Comparison of ENCODE assay signal across 10 cellular contexts in genomic region chr10:3452234-3452633, GRCh38.
DNase-seq lines count a peak whose midpoint lies in the region; ATAC-seq and TF ChIP-seq lines count a peak whose summit lies in the region.
"Had no signal": no experiment of that assay in that cellular context is flagged by ENCODE, and none has a peak within 500 bp of the region (broad histone marks: within the 10 kb centered on the region; RNA-seq: fewer than 3 reads in every experiment).

No MANE protein-coding gene starts in this region.

- H3K27ac ChIP-seq in CD4-positive, alpha-beta T cell (ENCODE audit: low read depth, low read length): no peak overlapping the region
- H3K27ac ChIP-seq in gastroesophageal sphincter (peak overlapping the region; percentile 71 to 82 (median 80)), trophoblast cell (ENCODE audit: low read depth, low read length) (no peak overlapping the region)

- peaks cover 4% of the 10 kb centered on the region for H3K79me2 ChIP-seq in trophoblast cell (ENCODE audit: control insufficient read depth, insufficient read depth, low read length, poor library complexity)

- no peak overlapping the region for H2AFZ ChIP-seq in trophoblast cell (ENCODE audit: insufficient read depth, low read length, poor library complexity)

- no peak overlapping the region for H2AK5ac ChIP-seq in trophoblast cell (ENCODE audit: low read length)

- TF ChIP-seq POLR2A in gastroesophageal sphincter (IDR thresholded peaks at IDR 0.05): no peak

- POLR2A ChIA-PET in CD4-positive, alpha-beta T cell (lab: Charles Lee): interaction anchor here (0.5 to 2.3 kb wide), 4 partner anchors 20 to 382 kb away, joined by 3 to 17 read pairs (median 4); partner anchors contain the start of gene KLF6
- POLR2A ChIA-PET in T-cell (lab: Charles Lee): no interaction called here

- DNase-seq in CD4-positive, alpha-beta T cell: no peak
- no peak for DNase-seq in T-cell
- DNase-seq in trophoblast cell: no peak
- no peak for DNase-seq in activated effector memory CD4-positive, alpha-beta T cell treated with anti-CD3 and anti-CD28 coated beads, Interleukin-2, amount 50 U/mL, for 16 hours
- no peak for DNase-seq in KBM-7
- DNase-seq in NK-92 treated with Interleukin-12 subunit alpha and Interleukin-12 subunit beta, amount 100 ng/mL, for 24 hours (lab: John Stamatoyannopoulos, UW): no peak
- DNase-seq: GF-D8; stimulated activated naive B cell treated with anti-CD40 and anti-IgM and Interleukin-4, amounts not matched to agents 10 μg/mL and 1 μg/mL and 100 μg/mL, for 72 hours had no signal

- no peaks in the 10 kb centered on the region for H3K36me3 ChIP-seq in gastroesophageal sphincter
- no peaks in the 10 kb centered on the region for H3K36me3 ChIP-seq in trophoblast cell (ENCODE audit: control insufficient read depth in 1 of 2, insufficient read depth in 2 of 2, low read length in 2 of 2)

- in situ Hi-C loops in KBM-7 (cut with MboI; ENCODE audit: low pct_unique_long_range_greater_than_20kb, low sequenced_read_pairs): no loop called here

- no peak overlapping the region for H3K23ac ChIP-seq in trophoblast cell (ENCODE audit: low read length)

- no peaks in the 10 kb centered on the region for H3K9me3 Mint-ChIP-seq in CD4-positive, alpha-beta T cell
- H3K9me3 Mint-ChIP-seq in T-cell: no peaks in the 10 kb centered on the region
- H3K9me3 Mint-ChIP-seq: stimulated activated naive B cell treated with anti-CD40 and anti-IgM and Interleukin-4, amounts not matched to agents 10 μg/mL and 1 μg/mL and 100 μg/mL, for 72 hours had no signal

- no peak overlapping the region for H3K4me3 Mint-ChIP-seq in CD4-positive, alpha-beta T cell
- H3K4me3 Mint-ChIP-seq in T-cell: no peak overlapping the region
- H3K4me3 Mint-ChIP-seq: stimulated activated naive B cell treated with anti-CD40 and anti-IgM and Interleukin-4, amounts not matched to agents 10 μg/mL and 1 μg/mL and 100 μg/mL, for 72 hours had no signal

- H4K91ac ChIP-seq in trophoblast cell (ENCODE audit: low read depth, low read length): peak overlapping the region; percentile 57

- CTCF ChIA-PET in CD4-positive, alpha-beta T cell (lab: Charles Lee): no interaction called here
- CTCF ChIA-PET in T-cell (lab: Charles Lee): no interaction called here

- H3K36me3 Mint-ChIP-seq in CD4-positive, alpha-beta T cell (ENCODE audit: low read depth): no peaks in the 10 kb centered on the region
- no peaks in the 10 kb centered on the region for H3K36me3 Mint-ChIP-seq in T-cell
- H3K36me3 Mint-ChIP-seq: stimulated activated naive B cell treated with anti-CD40 and anti-IgM and Interleukin-4, amounts not matched to agents 10 μg/mL and 1 μg/mL and 100 μg/mL, for 72 hours had no signal

- H3K4me3 ChIP-seq in gastroesophageal sphincter (no peak overlapping the region), trophoblast cell (ENCODE audit: low read depth, low read length) (no peak overlapping the region)

- TF ChIP-seq CTCF in CD4-positive, alpha-beta T cell (IDR thresholded peaks at IDR 0.05): peak; percentile 38
- TF ChIP-seq CTCF in gastroesophageal sphincter (IDR thresholded peaks at IDR 0.05): peak; percentile 18 to 60 (median 54)

- no peak overlapping the region for H3K9ac ChIP-seq in trophoblast cell (ENCODE audit: low read length)

- no peaks in the 10 kb centered on the region for H3K9me3 ChIP-seq in CD4-positive, alpha-beta T cell (ENCODE audit: control insufficient read depth, low read length)
- H3K9me3 ChIP-seq in gastroesophageal sphincter (no peaks in the 10 kb centered on the region), trophoblast cell (ENCODE audit: insufficient read depth, low read depth, low read length) (peaks cover 4% of the 10 kb centered on the region)

- peak overlapping the region; percentile 69 for H2BK12ac ChIP-seq in trophoblast cell (ENCODE audit: low read length)

- H4K8ac ChIP-seq in trophoblast cell (ENCODE audit: low read depth, low read length): no peak overlapping the region

- no peak overlapping the region for H3K4ac ChIP-seq in trophoblast cell (ENCODE audit: low read depth, low read length)

- peak overlapping the region; percentile 77 for H3K27ac Mint-ChIP-seq in CD4-positive, alpha-beta T cell
- H3K27ac Mint-ChIP-seq in T-cell: peak overlapping the region; percentile 41 to 62
- H3K27ac Mint-ChIP-seq: stimulated activated naive B cell treated with anti-CD40 and anti-IgM and Interleukin-4, amounts not matched to agents 10 μg/mL and 1 μg/mL and 100 μg/mL, for 72 hours had no signal

- peaks cover 7% of the 10 kb centered on the region for H3K79me1 ChIP-seq in trophoblast cell (ENCODE audit: low read length)

- peaks cover 2% of the 10 kb centered on the region for H3K27me3 Mint-ChIP-seq in CD4-positive, alpha-beta T cell
- H3K27me3 Mint-ChIP-seq in T-cell: peaks cover 17 to 19% of the 10 kb centered on the region in 2 donors
- H3K27me3 Mint-ChIP-seq: stimulated activated naive B cell treated with anti-CD40 and anti-IgM and Interleukin-4, amounts not matched to agents 10 μg/mL and 1 μg/mL and 100 μg/mL, for 72 hours had no signal

- H3K4me1 ChIP-seq in gastroesophageal sphincter (peaks cover 10 to 25% (median 15%) of the 10 kb centered on the region in 3 donors), trophoblast cell (ENCODE audit: control insufficient read depth in 1 of 2, insufficient read depth in 2 of 2, low read length in 2 of 2) (peaks cover 11 to 20% of the 10 kb centered on the region in 2 experiments)

- peaks cover 30% of the 10 kb centered on the region for H3K4me1 Mint-ChIP-seq in CD4-positive, alpha-beta T cell (ENCODE audit: low read depth)
- H3K4me1 Mint-ChIP-seq in T-cell: peaks cover 9 to 30% (median 13%) of the 10 kb centered on the region in 3 donors

- peak; percentile 64 for ATAC-seq in CD4-positive, alpha-beta T cell (ENCODE audit: poor library complexity)
- peak; percentile 59 to 83 (median 76) for ATAC-seq in T-cell (replicated peaks in 1 of 4)
- peak; percentile 48 for ATAC-seq in gastroesophageal sphincter
- ATAC-seq in HG03442 (IDR thresholded peaks at IDR 0.05; ENCODE audit: unreplicated experiment): no peak
- ATAC-seq: stimulated activated naive B cell treated with anti-CD40 and anti-IgM and Interleukin-4, amounts not matched to agents 10 μg/mL and 1 μg/mL and 100 μg/mL, for 72 hours had no signal

- intact Hi-C loops in CD4-positive, alpha-beta T cell (cut with DNase I, micrococcal nuclease): loop anchor here in 1 of 2 experiments (5.0 kb wide), 1 partner anchor 335 kb away; the partner anchor contains the start of gene KLF6

- no peak overlapping the region for H3K4me2 ChIP-seq in trophoblast cell (ENCODE audit: low read length)

- H4K12ac ChIP-seq in trophoblast cell (ENCODE audit: low read depth, low read length): no peak overlapping the region

- TF ChIP-seq EP300 in gastroesophageal sphincter (IDR thresholded peaks at IDR 0.05): no peak

- no peaks in the 10 kb centered on the region for H3K27me3 ChIP-seq in CD4-positive, alpha-beta T cell (ENCODE audit: control insufficient read depth, insufficient read depth, low read length)
- H3K27me3 ChIP-seq in gastroesophageal sphincter (no peaks in the 10 kb centered on the region), trophoblast cell (ENCODE audit: insufficient read depth, low read length) (no peaks in the 10 kb centered on the region)

- peak overlapping the region; percentile 63 for H2BK120ac ChIP-seq in trophoblast cell (ENCODE audit: insufficient read depth, low read length, poor library complexity)

- H3K18ac ChIP-seq in trophoblast cell (ENCODE audit: low read length): no peak overlapping the region

- H2BK5ac ChIP-seq in trophoblast cell (ENCODE audit: low read depth, low read length, poor library complexity): no peak overlapping the region

- 0 to 4% methylated on average over 3 of the region's 3 CpGs for WGBS in gastroesophageal sphincter (ENCODE audit: low coverage in 1 of 2), 2 donors
- no CpG with 5 or more reads among the region's 3 CpGs for WGBS in trophoblast cell (ENCODE audit: extremely low coverage, insufficient coverage, insufficient read length)

- H3K14ac ChIP-seq in trophoblast cell (ENCODE audit: low read length): no peak overlapping the region

Comparison
In these comparisons a context has a peak if more than half of its experiments do, and no peak if none do; other contexts are left out.
1. H3K27ac ChIP-seq: peak in gastroesophageal sphincter (4 of 4); none in CD4-positive, alpha-beta T cell (single experiment) and trophoblast cell (single experiment).